ENCODE assay signal across 13 cellular contexts in genomic region chr13:30377312-30377685, GRCh38.
DNase-seq lines count a peak whose midpoint lies in the region; TF ChIP-seq lines count a peak whose summit lies in the region.
"Had no signal": no experiment of that assay in that cellular context is flagged by ENCODE, and none has a peak within 500 bp of the region (broad histone marks: within the 10 kb centered on the region; RNA-seq: fewer than 3 reads in every experiment).

No MANE protein-coding gene starts in this region.

- no peaks in the 10 kb centered on the region for H3K9me3 Mint-ChIP-seq in T-helper 2 cell treated with Interferon-gamma antibody and Interleukin-4, amounts not matched to agents 5 μg/mL and 100 μg/mL, for 36 hours
- no peaks in the 10 kb centered on the region for H3K9me3 Mint-ChIP-seq in activated naive CD8-positive, alpha-beta T cell (ENCODE audit: low read depth)

- peak overlapping the region; percentile 96 for H3K27ac Mint-ChIP-seq in T-helper 2 cell treated with Interferon-gamma antibody and Interleukin-4, amounts not matched to agents 5 μg/mL and 100 μg/mL, for 36 hours
- H3K27ac Mint-ChIP-seq in activated naive CD8-positive, alpha-beta T cell, result peak overlapping the region; percentile 87

- H3K4me3 Mint-ChIP-seq in T-helper 2 cell treated with Interferon-gamma antibody and Interleukin-4, amounts not matched to agents 5 μg/mL and 100 μg/mL, for 36 hours, result peak overlapping the region; percentile 95
- peak overlapping the region; percentile 82 for H3K4me3 Mint-ChIP-seq in activated naive CD8-positive, alpha-beta T cell

- no peak for TF ChIP-seq CTCF in KMS-11 (conservative IDR thresholded peaks at IDR 0.05; ENCODE audit: low read depth, low read length)
- TF ChIP-seq CTCF in neutrophil (IDR thresholded peaks at IDR 0.05), result no peak

- H3K4me3 ChIP-seq in KMS-11 (IDR thresholded peaks at IDR 0.05; ENCODE audit: insufficient read depth, low read depth, low read length) (no peak overlapping the region), neutrophil (ENCODE audit: low read depth in 1 of 2, low read length in 1 of 2) (no peak overlapping the region)
- H3K4me3 ChIP-seq: ascending aorta, sigmoid colon had no signal

- peaks cover 73% of the 10 kb centered on the region for H3K4me1 Mint-ChIP-seq in T-helper 2 cell treated with Interferon-gamma antibody and Interleukin-4, amounts not matched to agents 5 μg/mL and 100 μg/mL, for 36 hours (ENCODE audit: low read depth)
- H3K4me1 Mint-ChIP-seq in activated naive CD8-positive, alpha-beta T cell (ENCODE audit: low read depth), result peaks cover 81% of the 10 kb centered on the region

- peak overlapping the region; percentile 31; the same call in 1 of the 2 replicates for H3K27ac ChIP-seq in KMS-11
- peak overlapping the region; percentile 51 for H3K27ac ChIP-seq in neutrophil
- H3K27ac ChIP-seq: ascending aorta, sigmoid colon had no signal

- no peaks in the 10 kb centered on the region for H3K27me3 Mint-ChIP-seq in T-helper 2 cell treated with Interferon-gamma antibody and Interleukin-4, amounts not matched to agents 5 μg/mL and 100 μg/mL, for 36 hours (ENCODE audit: low read depth)
- H3K27me3 Mint-ChIP-seq in activated naive CD8-positive, alpha-beta T cell, result no peaks in the 10 kb centered on the region

- no peaks in the 10 kb centered on the region for H3K9me3 ChIP-seq in neutrophil
- H3K9me3 ChIP-seq: ascending aorta, sigmoid colon had no signal

- H3K79me2 ChIP-seq in KMS-11 (ENCODE audit: insufficient read depth, low read depth), result no peaks in the 10 kb centered on the region

- H3K4me2 ChIP-seq in KMS-11, result peak overlapping the region; percentile 34; the same call in 1 of the 2 replicates

- peak overlapping the region; percentile 58; the same call in 1 of the 2 replicates for H2AFZ ChIP-seq in KMS-11 (ENCODE audit: low read depth)

- peaks cover 14% of the 10 kb centered on the region for H3K4me1 ChIP-seq in KMS-11 (ENCODE audit: low read depth, poor library complexity, severe bottlenecking)
- peaks cover 26 to 40% of the 10 kb centered on the region in 2 experiments for H3K4me1 ChIP-seq in neutrophil (ENCODE audit: control insufficient read depth in 1 of 2, insufficient read depth in 1 of 2, low read depth in 1 of 2, low read length in 1 of 2)
- H3K4me1 ChIP-seq: ascending aorta had no signal

- no peak overlapping the region for H3K9ac ChIP-seq in KMS-11

- no peaks in the 10 kb centered on the region for H4K20me1 ChIP-seq in KMS-11 (ENCODE audit: insufficient read depth)

- no peaks in the 10 kb centered on the region for H3K27me3 ChIP-seq in KMS-11 (ENCODE audit: insufficient read depth, low read depth)
- H3K27me3 ChIP-seq in neutrophil, result no peaks in the 10 kb centered on the region
- H3K27me3 ChIP-seq: ascending aorta, sigmoid colon had no signal

- H3K36me3 ChIP-seq in KMS-11 (ENCODE audit: insufficient read depth) (no peaks in the 10 kb centered on the region), neutrophil (no peaks in the 10 kb centered on the region)
- H3K36me3 ChIP-seq: ascending aorta, sigmoid colon had no signal

- DNase-seq in T-helper 2 cell treated with Interferon-gamma antibody and Interleukin-4, amounts not matched to agents 5 μg/mL and 100 μg/mL, for 36 hours (ENCODE audit: low spot score), result no peak
- no peak for DNase-seq in T-helper 2 cell
- no peak for DNase-seq in NCI-H345 treated with DMSO at 0.1 percent for 48 hours (lab: John Stamatoyannopoulos, UW; ENCODE audit: unreplicated experiment)
- DNase-seq in NOMO-1 treated with dmso at 0.1 percent for 144 hours (lab: John Stamatoyannopoulos, UW; ENCODE audit: unreplicated experiment), result no peak
- no peak for DNase-seq in NCI-H345 (lab: John Stamatoyannopoulos, UW)
- DNase-seq: 8988T, hypothalamus, occipital lobe, sigmoid colon had no signal

- H3K36me3 Mint-ChIP-seq in T-helper 2 cell treated with Interferon-gamma antibody and Interleukin-4, amounts not matched to agents 5 μg/mL and 100 μg/mL, for 36 hours (ENCODE audit: low read depth), result peaks cover 21% of the 10 kb centered on the region
- H3K36me3 Mint-ChIP-seq in activated naive CD8-positive, alpha-beta T cell, result no peaks in the 10 kb centered on the region
